10 cellular contexts compared by ENCODE assay signal in genomic region chr2:203802277-203803045, GRCh38.
A peak's percentile ranks its signal among the peaks of the same experiment; 100 is the strongest.
DNase-seq lines count a peak whose midpoint lies in the region; ATAC-seq and TF ChIP-seq lines count a peak whose summit lies in the region.
"Had no signal": no experiment of that assay in that cellular context is flagged by ENCODE, and none has a peak within 500 bp of the region (broad histone marks: within the 10 kb centered on the region; RNA-seq: fewer than 3 reads in every experiment).

No MANE protein-coding gene starts in this region.

- H3K27me3 ChIP-seq in CD4-positive, alpha-beta T cell (ENCODE audit: control insufficient read depth, insufficient read depth, low read length) = no peaks in the 10 kb centered on the region

- no peak overlapping the region for H3K27ac ChIP-seq in CD4-positive, alpha-beta T cell (ENCODE audit: low read depth, low read length)

- H3K9me3 Mint-ChIP-seq in CD4-positive, alpha-beta T cell = peaks cover 8% of the 10 kb centered on the region
- peaks cover 12% of the 10 kb centered on the region for H3K9me3 Mint-ChIP-seq in activated naive CD8-positive, alpha-beta T cell (ENCODE audit: low read depth)
- peaks cover 8% of the 10 kb centered on the region for H3K9me3 Mint-ChIP-seq in osteocyte (ENCODE audit: unreplicated experiment)

- peak overlapping the region; percentile 57 for H3K27ac Mint-ChIP-seq in CD4-positive, alpha-beta T cell
- peak overlapping the region; percentile 90 for H3K27ac Mint-ChIP-seq in activated naive CD8-positive, alpha-beta T cell
- peak overlapping the region; percentile 87 for H3K27ac Mint-ChIP-seq in osteocyte (ENCODE audit: unreplicated experiment)

- intact Hi-C loops in CD4-positive, alpha-beta T cell (cut with DNase I, micrococcal nuclease) = loop anchor here in 1 of 2 experiments (5.0 kb wide), 2 partner anchors 60 to 90 kb away; no protein-coding TSS in a partner anchor

- no peak for TF ChIP-seq CTCF in CD4-positive, alpha-beta T cell (IDR thresholded peaks at IDR 0.05)
- no peak for TF ChIP-seq CTCF in osteocyte (IDR thresholded peaks at IDR 0.05)

- peaks cover 8% of the 10 kb centered on the region for H3K9me3 ChIP-seq in CD4-positive, alpha-beta T cell (ENCODE audit: control insufficient read depth, low read length)

- H3K4me3 Mint-ChIP-seq in CD4-positive, alpha-beta T cell = peak overlapping the region; percentile 46
- peak overlapping the region; percentile 61 for H3K4me3 Mint-ChIP-seq in activated naive CD8-positive, alpha-beta T cell
- H3K4me3 Mint-ChIP-seq in osteocyte (ENCODE audit: unreplicated experiment) = no peak overlapping the region
- H3K4me3 Mint-ChIP-seq: brain had no signal

- no peaks in the 10 kb centered on the region for H3K27me3 Mint-ChIP-seq in CD4-positive, alpha-beta T cell
- no peaks in the 10 kb centered on the region for H3K27me3 Mint-ChIP-seq in activated naive CD8-positive, alpha-beta T cell
- H3K27me3 Mint-ChIP-seq in osteocyte (ENCODE audit: unreplicated experiment) = no peaks in the 10 kb centered on the region

- POLR2A ChIA-PET in CD4-positive, alpha-beta T cell (lab: Charles Lee) = interaction anchor here (0.9 to 1.7 kb wide), 3 partner anchors 20 to 82 kb away, joined by 3 to 18 read pairs (median 3); no protein-coding TSS in a partner anchor

- peaks cover 69% of the 10 kb centered on the region for H3K4me1 Mint-ChIP-seq in CD4-positive, alpha-beta T cell (ENCODE audit: low read depth)
- peaks cover 81% of the 10 kb centered on the region for H3K4me1 Mint-ChIP-seq in activated naive CD8-positive, alpha-beta T cell (ENCODE audit: low read depth)
- peaks cover 45% of the 10 kb centered on the region for H3K4me1 Mint-ChIP-seq in osteocyte (ENCODE audit: unreplicated experiment)

- peak; percentile 58 for ATAC-seq in CD4-positive, alpha-beta T cell (ENCODE audit: poor library complexity)
- ATAC-seq in HG03469 (IDR thresholded peaks at IDR 0.05; ENCODE audit: unreplicated experiment) (no peak), GM18868 (IDR thresholded peaks at IDR 0.05; ENCODE audit: unreplicated experiment) (no peak)
- ATAC-seq: Panc1 had no signal

- peak in 2 of 10 experiments; percentile 15 to 16 for DNase-seq in CD4-positive, alpha-beta T cell
- DNase-seq in NCI-H226 (peak; percentile 64), osteocyte (ENCODE audit: extremely low spot score, unreplicated experiment) (no peak), HT-29 (ENCODE audit: low spot score) (no peak), amniotic stem cell (lab: John Stamatoyannopoulos, UW) (no peak)

- H3K36me3 Mint-ChIP-seq in CD4-positive, alpha-beta T cell (ENCODE audit: low read depth) = peaks cover 5% of the 10 kb centered on the region
- H3K36me3 Mint-ChIP-seq in activated naive CD8-positive, alpha-beta T cell = peaks cover 7% of the 10 kb centered on the region
- H3K36me3 Mint-ChIP-seq in osteocyte (ENCODE audit: unreplicated experiment) = peaks cover 3% of the 10 kb centered on the region

- CTCF ChIA-PET in CD4-positive, alpha-beta T cell (lab: Charles Lee) = interaction anchor here (0.8 kb wide), 1 partner anchor 13 kb away, joined by 3 read pairs; no protein-coding TSS in a partner anchor
